10 cellular contexts compared by ENCODE assay signal in the genomic region with DNA sequence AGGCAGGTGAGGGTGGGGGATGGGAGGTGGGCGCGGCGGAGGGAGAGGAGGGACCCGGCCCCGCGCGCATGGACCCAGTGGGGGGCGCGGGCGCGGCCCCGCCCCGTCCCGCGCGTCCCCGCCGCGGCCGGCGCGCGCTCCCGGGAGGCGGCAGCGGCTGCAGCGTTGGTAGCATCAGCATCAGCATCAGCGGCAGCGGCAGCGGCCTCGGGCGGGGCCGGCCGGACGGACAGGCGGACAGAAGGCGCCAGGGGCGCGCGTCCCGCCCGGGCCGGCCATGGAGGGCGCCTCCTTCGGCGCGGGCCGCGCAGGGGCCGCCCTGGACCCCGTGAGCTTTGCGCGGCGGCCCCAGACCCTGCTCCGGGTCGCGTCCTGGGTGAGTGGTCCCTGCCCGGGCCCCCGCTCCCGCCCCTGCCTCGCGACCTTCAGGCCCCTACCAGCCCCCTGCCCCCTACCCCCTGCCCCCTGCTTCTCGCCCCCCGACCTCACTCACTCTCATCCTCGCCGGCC. TPM values are rescaled to one million over a fixed set of nuclear protein-coding genes. Genes with fewer than 3 reads are reported as not detected.
A peak's percentile ranks its signal among the peaks of the same experiment; 100 is the strongest.
DNase-seq lines count a peak whose midpoint lies in the region; ATAC-seq and TF ChIP-seq lines count a peak whose summit lies in the region.
"Had no signal": no experiment of that assay in that cellular context is flagged by ENCODE, and none has a peak within 500 bp of the region (broad histone marks: within the 10 kb centered on the region; RNA-seq: fewer than 3 reads in every experiment).

A gene with protein sequence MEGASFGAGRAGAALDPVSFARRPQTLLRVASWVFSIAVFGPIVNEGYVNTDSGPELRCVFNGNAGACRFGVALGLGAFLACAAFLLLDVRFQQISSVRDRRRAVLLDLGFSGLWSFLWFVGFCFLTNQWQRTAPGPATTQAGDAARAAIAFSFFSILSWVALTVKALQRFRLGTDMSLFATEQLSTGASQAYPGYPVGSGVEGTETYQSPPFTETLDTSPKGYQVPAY (plus strand): TSS at position 145 of the 510 bp plus-strand sequence. CDS start 133 bp downstream, at position 278.

- H3K27ac ChIP-seq in SK-N-SH (ENCODE audit: low read depth in 2 of 2, low read length in 1 of 2) (peak within 1 kb of the TSS in 1 of 2 experiments; percentile 58; a peak in 1 of 4 replicates), thoracic aorta (no peak within 1 kb of the TSS), RWPE1 (no peak within 1 kb of the TSS; the same call in 1 of the 2 replicates)
- H3K27ac ChIP-seq: epithelial cell of prostate had no signal

- POLR2A ChIA-PET in SK-N-SH (lab: Yijun Ruan, JAX) (interaction anchor here (2.3 kb wide), 1 partner anchor 25 kb away, joined by 8 read pairs; the partner anchor contains the start of gene RPS2), RWPE1 (lab: Yijun Ruan, JAX; ENCODE audit: low non-redundant PET) (no interaction called here)

- no peak for ATAC-seq in thoracic aorta (ENCODE audit: insufficient number of reproducible peaks, low FRiP score, low read depth)

- peaks cover 5 to 13% of the 10 kb centered on the region in 2 experiments for H3K36me3 ChIP-seq in SK-N-SH (replicated peaks in 1 of 2; ENCODE audit: control insufficient read depth in 1 of 2, insufficient read depth in 2 of 2, low read length in 1 of 2)
- H3K36me3 ChIP-seq in thoracic aorta = peaks cover 8% of the 10 kb centered on the region

- H4K20me1 ChIP-seq in SK-N-SH (ENCODE audit: insufficient read depth) = no peaks in the 10 kb centered on the region

- no peak for DNase-seq in activated T-cell treated with anti-CD3 and anti-CD28 coated beads, Interleukin-2, amount 50 U/mL, for 24 hours
- DNase-seq in activated T-cell treated with anti-CD3 and anti-CD28 coated beads for 4 hours = no peak
- peak; percentile 86 for DNase-seq in SK-N-SH
- no peak for DNase-seq in glutamatergic neuron
- no peak for DNase-seq in thoracic aorta (ENCODE audit: low spot score)
- no peak for DNase-seq in retina
- no peak for DNase-seq in effector CD8-positive, alpha-beta T cell (lab: John Stamatoyannopoulos, UW)
- DNase-seq in RWPE1 (ENCODE audit: low spot score) = no peak
- DNase-seq: NCI-H1436 treated with DMSO at 0.1 percent for 48 hours had no signal

- H3K4me3 ChIP-seq in SK-N-SH (ENCODE audit: low read depth in 2 of 2, low read length in 1 of 2) = peak within 1 kb of the TSS; percentile 62
- peak within 1 kb of the TSS; percentile 65 for H3K4me3 ChIP-seq in thoracic aorta

- CTCF ChIA-PET in SK-N-SH (lab: Yijun Ruan, JAX) = interaction anchor here (1.2 to 12.9 kb wide), 5 partner anchors 9 to 151 kb away, joined by 4 to 108 read pairs (median 4); no protein-coding TSS in a partner anchor
- CTCF ChIA-PET in RWPE1 (lab: Yijun Ruan, JAX) = interaction anchor here (0.7 kb wide), 1 partner anchor 750 kb away, joined by 3 read pairs; no protein-coding TSS in a partner anchor

- H3K9me3 ChIP-seq in SK-N-SH (no peaks in the 10 kb centered on the region), thoracic aorta (no peaks in the 10 kb centered on the region)

- peaks cover 21% of the 10 kb centered on the region for H3K36me3 Mint-ChIP-seq in activated T-cell treated with anti-CD3 and anti-CD28 coated beads, Interleukin-2, amount 50 U/mL, for 24 hours (ENCODE audit: low read depth)
- H3K36me3 Mint-ChIP-seq in glutamatergic neuron (ENCODE audit: unreplicated experiment) = no peaks in the 10 kb centered on the region

- peak within 1 kb of the TSS; percentile 46; the same call in 1 of the 2 replicates for H2AFZ ChIP-seq in SK-N-SH (ENCODE audit: low read depth)

- peaks cover 34% of the 10 kb centered on the region for H3K4me1 Mint-ChIP-seq in activated T-cell treated with anti-CD3 and anti-CD28 coated beads, Interleukin-2, amount 50 U/mL, for 24 hours (ENCODE audit: low read depth)
- H3K4me1 Mint-ChIP-seq in glutamatergic neuron (ENCODE audit: low read depth, unreplicated experiment) = peaks cover 5% of the 10 kb centered on the region

- TF ChIP-seq CTCF in SK-N-SH (IDR thresholded peaks at IDR 0.05) (no peak), glutamatergic neuron (IDR thresholded peaks at IDR 0.05; ENCODE audit: partially characterized antibody, unreplicated experiment) (no peak), thoracic aorta (IDR thresholded peaks at IDR 0.05) (no peak), RWPE1 (conservative IDR thresholded peaks at IDR 0.05; ENCODE audit: low read depth) (no peak)

- H3K27me3 ChIP-seq in SK-N-SH (ENCODE audit: insufficient read depth) (no peaks in the 10 kb centered on the region), thoracic aorta (replicated peaks; ENCODE audit: insufficient read depth) (peaks cover 7% of the 10 kb centered on the region)

- H3K4me3 Mint-ChIP-seq in activated T-cell treated with anti-CD3 and anti-CD28 coated beads, Interleukin-2, amount 50 U/mL, for 24 hours = peak within 1 kb of the TSS; percentile 63
- peak within 1 kb of the TSS; percentile 83 for H3K4me3 Mint-ChIP-seq in glutamatergic neuron (ENCODE audit: unreplicated experiment)

- no peak for TF ChIP-seq RAD21 in SK-N-SH (IDR thresholded peaks at IDR 0.05; ENCODE audit: low read length)

- H3F3A ChIP-seq in SK-N-SH (replicated peaks; ENCODE audit: insufficient read depth) = peaks cover 9% of the 10 kb centered on the region

- H3K9me2 ChIP-seq in SK-N-SH = no peaks in the 10 kb centered on the region

- peak within 1 kb of the TSS; percentile 85 for H3K4me2 ChIP-seq in SK-N-SH

- peaks cover 29% of the 10 kb centered on the region for H3K27me3 Mint-ChIP-seq in activated T-cell treated with anti-CD3 and anti-CD28 coated beads, Interleukin-2, amount 50 U/mL, for 24 hours
- peaks cover 15% of the 10 kb centered on the region for H3K27me3 Mint-ChIP-seq in glutamatergic neuron (ENCODE audit: unreplicated experiment)

- H3K79me2 ChIP-seq in SK-N-SH (ENCODE audit: insufficient read depth) = peaks cover 14% of the 10 kb centered on the region; the same call in 1 of the 2 replicates

- peak within 1 kb of the TSS; percentile 53 for H3K27ac Mint-ChIP-seq in activated T-cell treated with anti-CD3 and anti-CD28 coated beads, Interleukin-2, amount 50 U/mL, for 24 hours
- peak within 1 kb of the TSS; percentile 66 for H3K27ac Mint-ChIP-seq in glutamatergic neuron (ENCODE audit: unreplicated experiment)

- peaks cover 2% of the 10 kb centered on the region for H3K9me3 Mint-ChIP-seq in activated T-cell treated with anti-CD3 and anti-CD28 coated beads, Interleukin-2, amount 50 U/mL, for 24 hours
- peaks cover 16% of the 10 kb centered on the region for H3K9me3 Mint-ChIP-seq in glutamatergic neuron (ENCODE audit: unreplicated experiment)

- WGBS in SK-N-SH (ENCODE audit: low lambda C conversion rate) = 0% methylated on average over 10 of the region's 66 CpGs

- H3K4me1 ChIP-seq in SK-N-SH (ENCODE audit: control insufficient read depth in 1 of 2, insufficient read depth in 2 of 2, low read depth in 1 of 2, low read length in 1 of 2) (peaks cover 6 to 26% of the 10 kb centered on the region in 2 experiments; a peak in 2 of 4 replicates), thoracic aorta (ENCODE audit: control insufficient read depth in 1 of 2, low read depth in 2 of 2) (peaks cover 12 to 32% of the 10 kb centered on the region in 2 donors)

- peak within 1 kb of the TSS; percentile 46; the same call in 1 of the 2 replicates for H3K9ac ChIP-seq in SK-N-SH

- no peak for TF ChIP-seq EP300 in SK-N-SH (IDR thresholded peaks at IDR 0.05; ENCODE audit: borderline replicate concordance in 1 of 2, low read depth in 1 of 2, low read length in 1 of 2)

TF ChIP-seq in SK-N-SH, 30 proteins besides CTCF, POLR2A, EP300 and RAD21:
- TF ChIP-seq FOXJ3 (CRISPR knock-in tag; IDR thresholded peaks at IDR 0.05) (no peak), MXI1 (IDR thresholded peaks at IDR 0.05; ENCODE audit: low read depth, low read length) (no peak), TCF12 (IDR thresholded peaks at IDR 0.05) (no peak), EZH2phosphoT487 (IDR thresholded peaks at IDR 0.05; ENCODE audit: borderline replicate concordance, low read depth) (no peak), TEAD4 (IDR thresholded peaks at IDR 0.05; ENCODE audit: borderline replicate concordance, insufficient read depth) (no peak)

RNA-seq across cellular contexts. Expression of the gene that starts here (rescaled TPM):
- polyA plus RNA-seq in SK-N-SH (2012; rRNA removed) = 10.7 and 10.8 TPM in 2 replicates
- 5.5 and 7.5 TPM in 2 replicates for polyA plus RNA-seq in SK-N-SH (2012; cell fraction: cytosol; rRNA removed)
- 21.8 and 29.3 TPM in 2 replicates for polyA plus RNA-seq in SK-N-SH (2012; cell fraction: nucleus; rRNA removed)
- 45.7 TPM for total RNA-seq in glutamatergic neuron (ENCODE audit: unreplicated experiment)
- total RNA-seq in thoracic aorta = 1 to 10 TPM in 1 of 2 donors, under 1 TPM in 1; 0.49 to 1.5 TPM

Comparison
In these comparisons a context has a peak if more than half of its experiments do, and no peak if none do; other contexts are left out.
1. RNA of the gene that starts here (total RNA-seq): 45.7 TPM in glutamatergic neuron (single experiment); 0.49 to 1.5 TPM in thoracic aorta; every median in the first group is over 10 times any median in the second.